1 cellular context compared by ENCODE assay signal in the genomic region with DNA sequence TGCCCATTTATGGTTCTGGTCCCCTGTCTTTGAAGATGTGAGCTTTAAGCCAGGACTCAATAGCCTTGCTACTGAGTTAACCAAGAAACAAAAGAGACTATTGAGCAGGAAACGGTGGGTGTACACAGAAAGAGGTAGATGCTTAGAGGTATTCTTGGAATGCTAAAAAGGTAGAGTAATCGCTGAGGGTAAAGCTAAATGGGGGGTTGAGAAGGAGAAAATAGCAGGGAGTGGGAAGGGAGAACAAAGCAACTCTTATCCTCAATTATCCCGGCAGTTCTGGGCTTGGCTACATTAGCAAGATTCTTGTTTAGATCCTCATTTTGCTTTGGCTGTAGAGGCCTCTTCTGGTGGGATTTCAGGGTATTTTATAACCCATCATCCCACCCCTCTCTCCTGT.
TF ChIP-seq lines count a peak whose summit lies in the region.

No MANE protein-coding gene starts in this region.

TF ChIP-seq in GM23338, 12 proteins besides CTCF, POLR2A, EP300 and RAD21 (continued from another document):
- TF ChIP-seq, protein P1, sequence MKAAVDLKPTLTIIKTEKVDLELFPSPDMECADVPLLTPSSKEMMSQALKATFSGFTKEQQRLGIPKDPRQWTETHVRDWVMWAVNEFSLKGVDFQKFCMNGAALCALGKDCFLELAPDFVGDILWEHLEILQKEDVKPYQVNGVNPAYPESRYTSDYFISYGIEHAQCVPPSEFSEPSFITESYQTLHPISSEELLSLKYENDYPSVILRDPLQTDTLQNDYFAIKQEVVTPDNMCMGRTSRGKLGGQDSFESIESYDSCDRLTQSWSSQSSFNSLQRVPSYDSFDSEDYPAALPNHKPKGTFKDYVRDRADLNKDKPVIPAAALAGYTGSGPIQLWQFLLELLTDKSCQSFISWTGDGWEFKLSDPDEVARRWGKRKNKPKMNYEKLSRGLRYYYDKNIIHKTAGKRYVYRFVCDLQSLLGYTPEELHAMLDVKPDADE (IDR thresholded peaks at IDR 0.05), result no peak
- no peak for TF ChIP-seq EZH2phosphoT487 (IDR thresholded peaks at IDR 0.05; ENCODE audit: unreplicated experiment)
